1 cellular context compared by ENCODE assay signal in genomic region chr1:46367701-46368100, GRCh38. TPM values are rescaled to one million over a fixed set of nuclear protein-coding genes. Genes with fewer than 3 reads are reported as not detected.
"Had no signal": no experiment of that assay in that cellular context is flagged by ENCODE, and none has a peak within 500 bp of the region (broad histone marks: within the 10 kb centered on the region; RNA-seq: fewer than 3 reads in every experiment).

No MANE protein-coding gene starts in this region.

RNA-seq across cellular contexts. Expression of gene FAAH, which starts 26.4 kb away (rescaled TPM):
- total RNA-seq: G401 had no signal
